In genomic region chr1:154463512-154463990, GRCh38 we compare ENCODE assay signal across 8 cellular contexts. TPM values are rescaled to one million over a fixed set of nuclear protein-coding genes. Genes with fewer than 3 reads are reported as not detected.
DNase-seq lines count a peak whose midpoint lies in the region; ATAC-seq and TF ChIP-seq lines count a peak whose summit lies in the region.

No MANE protein-coding gene starts in this region.

- H3K9ac ChIP-seq in mesenchymal stem cell (ENCODE audit: low read length), result peak overlapping the region; percentile 45

- H3K36me3 ChIP-seq in Peyer's patch, result peaks cover 0 to 38% (median 0%) of the 10 kb centered on the region in 3 donors
- H3K36me3 ChIP-seq in mesenchymal stem cell (ENCODE audit: control insufficient read depth in 1 of 2, insufficient read depth in 2 of 2, low read depth in 1 of 2, low read length in 2 of 2), result peaks cover 7 to 21% of the 10 kb centered on the region in 2 experiments
- H3K36me3 ChIP-seq in tibial artery, result peaks cover 22 to 53% (median 35%) of the 10 kb centered on the region in 3 donors

- peak overlapping the region; percentile 45 to 92 for H3K4ac ChIP-seq in mesenchymal stem cell (ENCODE audit: low read depth in 1 of 2, low read length in 2 of 2)

- peak overlapping the region in 1 of 2 experiments; percentile 84 for H3K14ac ChIP-seq in mesenchymal stem cell (ENCODE audit: low read length in 2 of 2)

- H3K4me3 ChIP-seq in Peyer's patch, result no peak overlapping the region
- no peak overlapping the region for H3K4me3 ChIP-seq in mesenchymal stem cell (ENCODE audit: insufficient read depth in 1 of 2, low read depth in 1 of 2, low read length in 2 of 2)
- H3K4me3 ChIP-seq in tibial artery, result no peak overlapping the region

- peaks cover 2% of the 10 kb centered on the region for H3K36me3 Mint-ChIP-seq in activated naive CD4-positive, alpha-beta T cell treated with anti-CD3 and anti-CD28 coated beads, Interleukin-2, amount 10 ng/mL, durations not matched to agents 7 days and 5 days

- H3K79me1 ChIP-seq in mesenchymal stem cell (replicated peaks; ENCODE audit: low read length, poor library complexity, severe bottlenecking), result no peaks in the 10 kb centered on the region

- H3K27me3 ChIP-seq in Peyer's patch (no peaks in the 10 kb centered on the region), mesenchymal stem cell (ENCODE audit: control insufficient read depth in 1 of 2, insufficient read depth in 1 of 2, low read length in 2 of 2) (no peaks in the 10 kb centered on the region), tibial artery (no peaks in the 10 kb centered on the region)

- no peak for TF ChIP-seq POLR2A in Peyer's patch (IDR thresholded peaks at IDR 0.05)

- DNase-seq in A172 (ENCODE audit: low spot score), result peak; percentile 63
- peak in 2 of 3 donors; percentile 51 to 64 for DNase-seq in Peyer's patch
- DNase-seq in activated naive CD4-positive, alpha-beta T cell treated with anti-CD3 and anti-CD28 coated beads, Interleukin-2, amount 10 ng/mL, durations not matched to agents 7 days and 5 days, result peak; percentile 71
- no peak for DNase-seq in mesenchymal stem cell
- DNase-seq in tibial artery, result peak; percentile 44 to 68
- DNase-seq in NCI-H446 treated with DMSO at 0.1 percent for 48 hours (lab: John Stamatoyannopoulos, UW), result no peak
- no peak for DNase-seq in NCI-H1694 (lab: John Stamatoyannopoulos, UW)

- H4K8ac ChIP-seq in mesenchymal stem cell (ENCODE audit: low read length), result peak overlapping the region; percentile 81

- peak overlapping the region; percentile 46 to 100 for H2BK12ac ChIP-seq in mesenchymal stem cell (ENCODE audit: low read length in 2 of 2)

- no peaks in the 10 kb centered on the region for H3K9me3 ChIP-seq in Peyer's patch
- no peaks in the 10 kb centered on the region for H3K9me3 ChIP-seq in mesenchymal stem cell (ENCODE audit: control insufficient read depth, low read length)
- H3K9me3 ChIP-seq in tibial artery, result no peaks in the 10 kb centered on the region

- H3K18ac ChIP-seq in mesenchymal stem cell (ENCODE audit: low read depth in 1 of 2, low read length in 2 of 2), result peak overlapping the region; percentile 81 to 92

- peak overlapping the region; percentile 76 for H3K27ac Mint-ChIP-seq in activated naive CD4-positive, alpha-beta T cell treated with anti-CD3 and anti-CD28 coated beads, Interleukin-2, amount 10 ng/mL, durations not matched to agents 7 days and 5 days

- WGBS in mesenchymal stem cell, result 72% methylated on average over 4 of the region's 4 CpGs

- CTCF ChIA-PET in activated naive CD4-positive, alpha-beta T cell treated with anti-CD3 and anti-CD28 coated beads, Interleukin-2, amount 10 ng/mL, durations not matched to agents 7 days and 5 days (lab: Charles Lee), result interaction anchor here (0.9 to 2.1 kb wide), 4 partner anchors 16 to 26 kb away, joined by 3 to 7 read pairs (median 5); no protein-coding TSS in a partner anchor

- H2BK5ac ChIP-seq in mesenchymal stem cell (ENCODE audit: low read depth, low read length, poor library complexity, severe bottlenecking), result peak overlapping the region; percentile 96

- H2BK15ac ChIP-seq in mesenchymal stem cell (ENCODE audit: low read depth, poor library complexity, severe bottlenecking), result peak overlapping the region; percentile 82

- H3K4me1 ChIP-seq in Peyer's patch (peaks cover 0 to 16% (median 4%) of the 10 kb centered on the region in 4 donors), mesenchymal stem cell (ENCODE audit: control insufficient read depth, insufficient read depth, low read depth, low read length) (peaks cover 24% of the 10 kb centered on the region), tibial artery (peaks cover 0 to 14% (median 3%) of the 10 kb centered on the region in 4 donors)

- H3K4me2 ChIP-seq in mesenchymal stem cell (ENCODE audit: low read length, poor library complexity, severe bottlenecking), result no peak overlapping the region

- peak overlapping the region; percentile 57 for H2AFZ ChIP-seq in mesenchymal stem cell (ENCODE audit: low read depth, low read length)

- peaks cover 67% of the 10 kb centered on the region for H3K4me1 Mint-ChIP-seq in activated naive CD4-positive, alpha-beta T cell treated with anti-CD3 and anti-CD28 coated beads, Interleukin-2, amount 10 ng/mL, durations not matched to agents 7 days and 5 days

- intact Hi-C loops in tibial artery (cut with DNase I; ENCODE audit: low total_unique reads), result no loop called here

- peak overlapping the region in 1 of 2 experiments; percentile 60 for H3K23ac ChIP-seq in mesenchymal stem cell (ENCODE audit: low read length in 2 of 2)

- peak overlapping the region; percentile 16 to 58 (median 24) for H3K27ac ChIP-seq in Peyer's patch
- peak overlapping the region; percentile 99 for H3K27ac ChIP-seq in mesenchymal stem cell (ENCODE audit: low read length, poor library complexity, severe bottlenecking)
- H3K27ac ChIP-seq in tibial artery, result peak overlapping the region; percentile 30 to 38

- H3K4me3 Mint-ChIP-seq in activated naive CD4-positive, alpha-beta T cell treated with anti-CD3 and anti-CD28 coated beads, Interleukin-2, amount 10 ng/mL, durations not matched to agents 7 days and 5 days, result no peak overlapping the region

- peak overlapping the region; percentile 67 for H2AK5ac ChIP-seq in mesenchymal stem cell (ENCODE audit: low read length, severe bottlenecking)

- H3K27me3 Mint-ChIP-seq in activated naive CD4-positive, alpha-beta T cell treated with anti-CD3 and anti-CD28 coated beads, Interleukin-2, amount 10 ng/mL, durations not matched to agents 7 days and 5 days, result peaks cover 19% of the 10 kb centered on the region

- no peaks in the 10 kb centered on the region for H3K9me3 Mint-ChIP-seq in activated naive CD4-positive, alpha-beta T cell treated with anti-CD3 and anti-CD28 coated beads, Interleukin-2, amount 10 ng/mL, durations not matched to agents 7 days and 5 days

- TF ChIP-seq CTCF in Peyer's patch (IDR thresholded peaks at IDR 0.05), result no peak
- TF ChIP-seq CTCF in tibial artery (IDR thresholded peaks at IDR 0.05), result no peak

- ATAC-seq in GM19452 (IDR thresholded peaks at IDR 0.05; ENCODE audit: unreplicated experiment), result no peak

- peak overlapping the region; percentile 96 for H4K91ac ChIP-seq in mesenchymal stem cell (ENCODE audit: low read length)

- no peak overlapping the region for H2BK120ac ChIP-seq in mesenchymal stem cell (ENCODE audit: low read depth, low read length)

RNA-seq across cellular contexts. Expression of gene TDRD10, which starts 38.5 kb away (rescaled TPM):
- not detected in 2 replicates for total RNA-seq in A172 (2014; rRNA removed; shearing (Covaris generic))
- total RNA-seq in Peyer's patch, result 1 to 10 TPM in 2 of 4 donors, under 1 TPM in 1, not detected in 1; 0.53 to 3.5 (median 1.6) TPM
- not detected for polyA plus RNA-seq in mesenchymal stem cell (2013, experiment 1 of 2)
- not detected for polyA plus RNA-seq in mesenchymal stem cell (2013, experiment 2 of 2)

RNA-seq across cellular contexts. Expression of gene SHE, which starts 38.7 kb away (rescaled TPM):
- not detected in 2 replicates for total RNA-seq in A172 (2014; rRNA removed; shearing (Covaris generic))
- 10 to 100 TPM in 1 of 4 donors, 1 to 10 TPM in 3; 1.6 to 19.8 (median 7.3) TPM for total RNA-seq in Peyer's patch
- polyA plus RNA-seq in mesenchymal stem cell (2013, experiment 1 of 2), result 0.01 TPM
- under 0.01 TPM for polyA plus RNA-seq in mesenchymal stem cell (2013, experiment 2 of 2)

RNA-seq across cellular contexts. Expression of gene IL6R, which starts 58.4 kb away (rescaled TPM):
- 2.4 and 4.5 TPM in 2 replicates for total RNA-seq in A172 (2014; rRNA removed; shearing (Covaris generic))
- 100 to 1,000 TPM in 2 of 4 donors, 10 to 100 TPM in 2; 56.1 to 140 (median 100) TPM for total RNA-seq in Peyer's patch
- 9.3 TPM for polyA plus RNA-seq in mesenchymal stem cell (2013, experiment 1 of 2)
- polyA plus RNA-seq in mesenchymal stem cell (2013, experiment 2 of 2), result 9.8 TPM

Comparison
In these comparisons a context has a peak if more than half of its experiments do, and no peak if none do; other contexts are left out.
1. DNase-seq: peak in A172 (single experiment), Peyer's patch (2 of 3), activated naive CD4-positive, alpha-beta T cell treated with anti-CD3 and anti-CD28 coated beads, Interleukin-2, amount 10 ng/mL, durations not matched to agents 7 days and 5 days (single experiment) and tibial artery (2 of 2); none in mesenchymal stem cell (single experiment), NCI-H446 treated with DMSO at 0.1 percent for 48 hours (single experiment) and NCI-H1694 (single experiment).
2. H3K27ac ChIP-seq: peak in every context shown above with its lines; median percentile 99 in mesenchymal stem cell; 34 in tibial artery; 24 in Peyer's patch.
3. RNA of gene IL6R, which starts 58.4 kb away (total RNA-seq): 56.1 to 140 TPM in Peyer's patch; 2.4 to 4.5 TPM in A172; every median in the first group is over 10 times any median in the second.